Comparison of ENCODE assay signal across 8 cellular contexts in the genomic region with DNA sequence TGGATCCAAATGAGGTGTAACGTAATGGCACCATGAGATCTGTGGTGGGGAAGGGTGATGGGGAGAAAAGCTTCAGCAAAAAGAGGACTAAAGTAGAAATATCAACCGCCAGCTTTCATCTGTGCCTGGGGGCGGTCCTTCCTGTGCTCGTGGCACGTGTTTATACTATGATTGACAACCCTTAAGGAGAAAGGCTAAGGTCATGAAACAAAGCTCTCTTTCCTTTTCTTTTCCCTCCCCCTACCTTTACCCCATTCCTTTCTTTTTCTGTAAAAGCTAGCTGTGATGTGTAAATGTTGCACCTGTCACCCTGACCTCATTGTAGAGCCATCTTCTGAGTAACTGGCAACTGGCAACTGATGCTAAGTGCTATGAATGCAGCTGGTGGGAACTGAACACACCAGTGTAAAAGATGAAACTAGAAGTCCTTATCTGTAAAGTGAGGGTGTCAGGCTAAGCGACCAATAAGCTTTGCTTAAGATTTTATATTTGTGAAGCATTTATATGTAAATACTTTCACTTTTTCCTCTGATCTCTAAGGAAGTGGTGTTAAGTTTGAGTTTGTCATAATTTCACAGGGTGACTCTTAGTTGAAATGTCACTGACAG.
DNase-seq lines count a peak whose midpoint lies in the region; ATAC-seq, FAIRE-seq and TF ChIP-seq lines count a peak whose summit lies in the region.

No MANE protein-coding gene starts in this region.

- DNase-seq in NOMO-1 treated with dmso at 0.1 percent for 144 hours (lab: John Stamatoyannopoulos, UW; ENCODE audit: unreplicated experiment) (peak; percentile 53), HTR-8/SVneo (ENCODE audit: insufficient read length, low spot score) (no peak), amniotic stem cell (lab: John Stamatoyannopoulos, UW) (no peak), kidney (no peak)
- peak; percentile 49 for DNase-seq in activated naive CD4-positive, alpha-beta T cell treated with Interleukin-2 at 50 U/mL for 16 hours

- peaks cover 0 to 3% (median 0%) of the 10 kb centered on the region in 3 donors for H3K4me1 ChIP-seq in skeletal muscle tissue (ENCODE audit: control insufficient read depth in 3 of 3, insufficient read depth in 3 of 3, low read length in 3 of 3)
- H3K4me1 ChIP-seq in kidney (ENCODE audit: control insufficient read depth in 1 of 2, insufficient read depth in 1 of 2, low read depth in 1 of 2, low read length in 2 of 2): peaks cover 0 to under 1% of the 10 kb centered on the region in 2 donors

- ATAC-seq in GM18502 (IDR thresholded peaks at IDR 0.05; ENCODE audit: poor library complexity, unreplicated experiment): peak; percentile 58
- peak; percentile 57 for ATAC-seq in HG02759 (IDR thresholded peaks at IDR 0.05; ENCODE audit: unreplicated experiment)

- no peak overlapping the region for H3K9ac ChIP-seq in skeletal muscle tissue (ENCODE audit: low read depth in 1 of 3, low read length in 3 of 3)
- no peak overlapping the region for H3K9ac ChIP-seq in kidney (ENCODE audit: low read length in 2 of 2)

- H3K27ac ChIP-seq in skeletal muscle tissue (ENCODE audit: low read depth, low read length): peak overlapping the region; percentile 11
- peak overlapping the region in 1 of 2 donors; percentile 38 for H3K27ac ChIP-seq in kidney (ENCODE audit: low read depth in 2 of 2, low read length in 2 of 2)

- H3K9me3 ChIP-seq in skeletal muscle tissue (ENCODE audit: control insufficient read depth in 3 of 3, low read length in 3 of 3) (peaks cover 0 to 6% (median 1%) of the 10 kb centered on the region in 3 donors), kidney (ENCODE audit: control insufficient read depth in 1 of 2, low read length in 2 of 2) (no peaks in the 10 kb centered on the region)

- no peak for FAIRE-seq in HTR-8/SVneo (lab: Jason Lieb, UNC)
- no peak for FAIRE-seq in kidney (lab: Jason Lieb, UNC)

- H3K36me3 ChIP-seq in skeletal muscle tissue (ENCODE audit: control insufficient read depth in 3 of 3, insufficient read depth in 3 of 3, low read length in 3 of 3) (no peaks in the 10 kb centered on the region), kidney (ENCODE audit: control insufficient read depth in 1 of 2, insufficient read depth in 2 of 2, low read length in 2 of 2) (no peaks in the 10 kb centered on the region)

- no peaks in the 10 kb centered on the region for H3K27me3 ChIP-seq in skeletal muscle tissue (ENCODE audit: control insufficient read depth in 3 of 3, insufficient read depth in 3 of 3, low read length in 3 of 3)

- intact Hi-C loops in kidney (cut with DNase I): no loop called here

- TF ChIP-seq CTCF in kidney (IDR thresholded peaks at IDR 0.05; ENCODE audit: borderline replicate concordance, extremely low read depth, insufficient read depth): no peak

- no peak overlapping the region for H3K4me3 ChIP-seq in skeletal muscle tissue (ENCODE audit: low read length in 3 of 3)
- peak overlapping the region in 1 of 2 donors; percentile 76 for H3K4me3 ChIP-seq in kidney (ENCODE audit: low read length in 2 of 2)

Comparison
In these comparisons a context has a peak if more than half of its experiments do, and no peak if none do; other contexts are left out.
1. DNase-seq: peak in NOMO-1 treated with dmso at 0.1 percent for 144 hours (single experiment) and activated naive CD4-positive, alpha-beta T cell treated with Interleukin-2 at 50 U/mL for 16 hours (single experiment); none in HTR-8/SVneo (single experiment), amniotic stem cell (single experiment) and kidney (single experiment).